Comparison of ENCODE assay signal across 18 cellular contexts in the genomic region with DNA sequence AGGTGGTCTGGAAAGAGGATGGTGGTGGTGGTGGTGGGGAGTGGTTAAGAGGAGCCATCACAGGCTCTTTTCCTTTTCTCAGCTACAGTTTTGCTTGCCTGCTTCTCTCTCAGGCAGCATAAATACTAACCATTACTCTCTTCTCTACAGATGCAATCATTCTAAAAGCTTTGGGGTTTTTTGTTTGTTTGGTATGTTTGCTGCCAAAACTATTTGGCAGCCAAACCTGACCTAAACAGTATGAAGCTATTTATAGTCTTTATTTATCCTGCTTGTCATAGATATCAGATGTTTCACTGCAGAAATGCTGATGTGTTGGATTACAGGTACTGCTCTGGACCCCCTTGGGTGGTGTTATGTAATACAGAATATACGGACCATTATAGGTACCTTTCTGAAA. TPM values are rescaled to one million over a fixed set of nuclear protein-coding genes. Genes with fewer than 3 reads are reported as not detected.
DNase-seq lines count a peak whose midpoint lies in the region; TF ChIP-seq lines count a peak whose summit lies in the region.
"Had no signal": no experiment of that assay in that cellular context is flagged by ENCODE, and none has a peak within 500 bp of the region (broad histone marks: within the 10 kb centered on the region; RNA-seq: fewer than 3 reads in every experiment).

No MANE protein-coding gene starts in this region.

- H3K4me3 ChIP-seq in fibroblast of lung (replicated peaks in 1 of 4; ENCODE audit: control extremely low read depth in 1 of 4, insufficient read depth in 1 of 4, low read depth in 3 of 4, low read length in 4 of 4), result no peak overlapping the region
- H3K4me3 ChIP-seq in vagina, result no peak overlapping the region
- no peak overlapping the region for H3K4me3 ChIP-seq in Peyer's patch
- H3K4me3 ChIP-seq: SK-N-MC had no signal

- H3K79me2 ChIP-seq in fibroblast of lung (ENCODE audit: control insufficient read depth, insufficient read depth, low read length), result no peaks in the 10 kb centered on the region

- DNase-seq in NCI-H1105 treated with DMSO at 0.1 percent for 48 hours (lab: John Stamatoyannopoulos, UW) (peak; percentile 17), NCI-H1105 (lab: John Stamatoyannopoulos, UW) (no peak), NCI-H446 treated with DMSO at 0.1 percent for 48 hours (lab: John Stamatoyannopoulos, UW) (peak; percentile 11), fibroblast of lung (ENCODE audit: low read depth in 2 of 2) (peak in 1 of 2 donors; percentile 55), vagina (ENCODE audit: extremely low spot score in 2 of 2) (no peak), HT-29 (ENCODE audit: low spot score) (no peak), Peyer's patch (no peak)
- no peak for DNase-seq in stimulated activated CD4-positive, alpha-beta T cell treated with anti-CD3 and anti-CD28 coated beads, Interleukin-12 subunit alpha, Interleukin-12 subunit beta, amount 100 ng/mL, for 4 hours
- DNase-seq: CD4-positive, alpha-beta memory T cell; DMS79; KBM-7; NCI-H1048; NCI-H774 had no signal

- H4K20me1 ChIP-seq in fibroblast of lung (ENCODE audit: control insufficient read depth, extremely low read depth, insufficient read depth, low read length), result no peaks in the 10 kb centered on the region

- H3K27ac ChIP-seq in fibroblast of lung (ENCODE audit: insufficient read depth, low read length) (no peak overlapping the region), vagina (peak overlapping the region; percentile 65), Peyer's patch (no peak overlapping the region)
- H3K27ac ChIP-seq: 22Rv1, SK-N-MC had no signal

- H3K4me1 ChIP-seq in fibroblast of lung (ENCODE audit: control insufficient read depth, extremely low read depth, insufficient read depth, low read length), result peaks cover 18% of the 10 kb centered on the region
- H3K4me1 ChIP-seq in vagina, result peaks cover 52% of the 10 kb centered on the region
- peaks cover 0 to 35% (median 14%) of the 10 kb centered on the region in 4 donors for H3K4me1 ChIP-seq in Peyer's patch

- intact Hi-C loops in vagina (cut with DNase I), result loop anchor here (10.0 kb wide), 1 partner anchor 912 kb away; no protein-coding TSS in a partner anchor

- peak overlapping the region; percentile 63 for H3K4me2 ChIP-seq in fibroblast of lung (ENCODE audit: extremely low read depth, insufficient read depth, low read length)

- H3K9me3 ChIP-seq in fibroblast of lung (ENCODE audit: control insufficient read depth, insufficient read depth, low read depth, low read length), result no peaks in the 10 kb centered on the region
- H3K9me3 ChIP-seq in vagina, result no peaks in the 10 kb centered on the region
- H3K9me3 ChIP-seq in Peyer's patch, result no peaks in the 10 kb centered on the region

- H3K27me3 ChIP-seq in fibroblast of lung (ENCODE audit: control insufficient read depth, insufficient read depth, low read length) (peaks cover 30% of the 10 kb centered on the region), vagina (peaks cover 6% of the 10 kb centered on the region), Peyer's patch (peaks cover 0 to 35% of the 10 kb centered on the region in 2 donors)

- H2AFZ ChIP-seq in fibroblast of lung (ENCODE audit: low read length), result no peak overlapping the region

- H3K36me3 ChIP-seq in fibroblast of lung (ENCODE audit: control insufficient read depth, insufficient read depth, low read length), result no peaks in the 10 kb centered on the region
- no peaks in the 10 kb centered on the region for H3K36me3 ChIP-seq in vagina
- no peaks in the 10 kb centered on the region for H3K36me3 ChIP-seq in Peyer's patch

- TF ChIP-seq CTCF in fibroblast of lung (conservative IDR thresholded peaks at IDR 0.05 in 1 of 2, IDR thresholded peaks at IDR 0.05 in 1 of 2; ENCODE audit: low read depth in 1 of 2, low read length in 2 of 2), result no peak
- no peak for TF ChIP-seq CTCF in vagina (IDR thresholded peaks at IDR 0.05)
- no peak for TF ChIP-seq CTCF in Peyer's patch (IDR thresholded peaks at IDR 0.05)

- H3K9ac ChIP-seq in fibroblast of lung (ENCODE audit: insufficient read depth, low read length), result no peak overlapping the region

- TF ChIP-seq POLR2A in vagina (IDR thresholded peaks at IDR 0.05) (no peak), Peyer's patch (IDR thresholded peaks at IDR 0.05) (no peak)

RNA-seq across cellular contexts. Expression of a gene that starts 15.3 kb away (rescaled TPM):
- not detected in 2 replicates for total RNA-seq in fibroblast of lung
- polyA plus RNA-seq in fibroblast of lung, result not detected in 2 replicates
- not detected in 2 replicates for polyA plus RNA-seq in fibroblast of lung (2012)
- polyA minus RNA-seq in fibroblast of lung (ENCODE audit: low replicate concordance), result 0.11 TPM in 1 of 2 replicates, not detected in the other
- total RNA-seq in vagina, result not detected
- total RNA-seq in HT-29 (2014; rRNA removed; shearing (Covaris generic)), result not detected in 2 replicates
- not detected for total RNA-seq in Peyer's patch
- total RNA-seq: CD4-positive, alpha-beta memory T cell; G401 had no signal
- polyA plus RNA-seq: AG04450; BJ; CD4-positive, alpha-beta memory T cell had no signal

RNA-seq across cellular contexts. Expression of a gene that starts 52.4 kb away (rescaled TPM):
- under 0.01 TPM in 1 of 2 replicates, not detected in the other for total RNA-seq in fibroblast of lung
- polyA plus RNA-seq in fibroblast of lung, result 0.03 TPM in 1 of 2 replicates, not detected in the other
- polyA plus RNA-seq in fibroblast of lung (2012), result not detected in 2 replicates
- polyA minus RNA-seq in fibroblast of lung (ENCODE audit: low replicate concordance), result not detected in 2 replicates
- total RNA-seq in vagina, result 16.7 TPM
- not detected in 2 replicates for total RNA-seq in HT-29 (2014; rRNA removed; shearing (Covaris generic))
- total RNA-seq in Peyer's patch, result not detected
- total RNA-seq: CD4-positive, alpha-beta memory T cell; G401 had no signal
- polyA plus RNA-seq: AG04450; CD4-positive, alpha-beta memory T cell had no signal

Comparison
In these comparisons a context has a peak if more than half of its experiments do, and no peak if none do; other contexts are left out.
1. DNase-seq: peak in NCI-H1105 treated with DMSO at 0.1 percent for 48 hours (single experiment) and NCI-H446 treated with DMSO at 0.1 percent for 48 hours (single experiment); none in NCI-H1105 (single experiment), vagina (0 of 2), stimulated activated CD4-positive, alpha-beta T cell treated with anti-CD3 and anti-CD28 coated beads, Interleukin-12 subunit alpha, Interleukin-12 subunit beta, amount 100 ng/mL, for 4 hours (single experiment), HT-29 (single experiment) and Peyer's patch (0 of 3).
2. RNA of a gene that starts 52.4 kb away (total RNA-seq): 16.7 TPM in vagina (single experiment); under 0.01 TPM in fibroblast of lung, not detected in HT-29 and not detected in Peyer's patch; every median in the first group is over 10 times any median in the second.